30 cellular contexts compared by ENCODE assay signal in genomic region chr5:137155621-137156020, GRCh38.
A peak's percentile ranks its signal among the peaks of the same experiment; 100 is the strongest.
DNase-seq lines count a peak whose midpoint lies in the region; ATAC-seq and TF ChIP-seq lines count a peak whose summit lies in the region.
"Had no signal": no experiment of that assay in that cellular context is flagged by ENCODE, and none has a peak within 500 bp of the region (broad histone marks: within the 10 kb centered on the region; RNA-seq: fewer than 3 reads in every experiment).

No MANE protein-coding gene starts in this region.

- WGBS in endodermal cell (ENCODE audit: insufficient coverage in 1 of 2, insufficient read length in 1 of 2), 2 experiments, result 80 to 90% methylated on average over 3 to 4 of the region's 4 CpGs

- no peak for ATAC-seq in HG03571 (IDR thresholded peaks at IDR 0.05; ENCODE audit: unreplicated experiment)
- ATAC-seq in naive thymus-derived CD8-positive, alpha-beta T cell, result no peak
- ATAC-seq: left cardiac atrium; pancreas; stimulated activated memory B cell treated with anti-CD40 and anti-IgM and Interleukin-4, amounts not matched to agents 10 μg/mL and 1 μg/mL and 100 μg/mL, for 72 hours; T-cell had no signal

- no peaks in the 10 kb centered on the region for H3K36me3 ChIP-seq in endodermal cell (ENCODE audit: control insufficient read depth, insufficient read depth, low read length)
- H3K36me3 ChIP-seq: ascending aorta; BLaER1 treated with 17β-estradiol and CSF1 and Interleukin-3, amounts not matched to agents 10 nM and 100 nM; pancreas; thoracic aorta had no signal

- H3K27me3 Mint-ChIP-seq in endodermal cell (ENCODE audit: insufficient read depth), result no peaks in the 10 kb centered on the region
- peaks cover 0 to 10% (median 2%) of the 10 kb centered on the region in 5 donors for H3K27me3 Mint-ChIP-seq in naive thymus-derived CD8-positive, alpha-beta T cell
- H3K27me3 Mint-ChIP-seq: stimulated activated memory B cell treated with anti-CD40 and anti-IgM and Interleukin-4, amounts not matched to agents 10 μg/mL and 1 μg/mL and 100 μg/mL, for 72 hours had no signal

- H3K27ac ChIP-seq in endodermal cell (ENCODE audit: low read depth, low read length) (peak overlapping the region; percentile 35), temporal lobe (ENCODE audit: low read depth, low read length) (peak overlapping the region; percentile 2)
- H3K27ac ChIP-seq: 22Rv1; ascending aorta; BLaER1 treated with 17β-estradiol and CSF1 and Interleukin-3, amounts not matched to agents 10 nM and 100 nM; coronary artery; pancreas; skin epidermis; thoracic aorta had no signal

- no peak overlapping the region for H3K4me3 Mint-ChIP-seq in endodermal cell
- H3K4me3 Mint-ChIP-seq in naive thymus-derived CD8-positive, alpha-beta T cell, result no peak overlapping the region
- H3K4me3 Mint-ChIP-seq: IgD-negative memory B cell; immature natural killer cell; neural crest cell; stimulated activated memory B cell treated with anti-CD40 and anti-IgM and Interleukin-4, amounts not matched to agents 10 μg/mL and 1 μg/mL and 100 μg/mL, for 72 hours; T-cell had no signal

- POLR2A ChIA-PET in naive thymus-derived CD8-positive, alpha-beta T cell (lab: Charles Lee), result no interaction called here

- H3K27ac Mint-ChIP-seq in endodermal cell, result no peak overlapping the region
- no peak overlapping the region for H3K27ac Mint-ChIP-seq in naive thymus-derived CD8-positive, alpha-beta T cell
- H3K27ac Mint-ChIP-seq: IgD-negative memory B cell; immature natural killer cell; stimulated activated memory B cell treated with anti-CD40 and anti-IgM and Interleukin-4, amounts not matched to agents 10 μg/mL and 1 μg/mL and 100 μg/mL, for 72 hours; T-cell had no signal

- no peak overlapping the region for H3K4me3 ChIP-seq in endodermal cell (ENCODE audit: low read length)
- H3K4me3 ChIP-seq: ascending aorta; BLaER1 treated with 17β-estradiol and CSF1 and Interleukin-3, amounts not matched to agents 10 nM and 100 nM; coronary artery; pancreas; skin epidermis; thoracic aorta had no signal

- H3K9me3 ChIP-seq in endodermal cell (ENCODE audit: control insufficient read depth, low read length), result no peaks in the 10 kb centered on the region
- H3K9me3 ChIP-seq: ascending aorta; BLaER1 treated with 17β-estradiol and CSF1 and Interleukin-3, amounts not matched to agents 10 nM and 100 nM; pancreas; thoracic aorta had no signal

- DNase-seq in NCI-H1417 (lab: John Stamatoyannopoulos, UW) (peak; percentile 10 to 60 (median 27)), NCI-H1417 treated with DMSO at 0.1 percent for 48 hours (lab: John Stamatoyannopoulos, UW) (no peak), NCI-H2196 treated with DMSO at 0.1 percent for 48 hours (lab: John Stamatoyannopoulos, UW; ENCODE audit: unreplicated experiment) (peak; percentile 67), endodermal cell (no peak)
- no peak for DNase-seq in effector CD8-positive, alpha-beta T cell (lab: John Stamatoyannopoulos, UW)
- no peak for DNase-seq in naive thymus-derived CD8-positive, alpha-beta T cell
- DNase-seq: activated CD4-positive, alpha-beta T cell treated with anti-CD3 and anti-CD28 coated beads, Interleukin-2, amount 50 U/mL, for 1 hour; activated gamma-delta T cell treated with Interleukin-2 at 50 U/mL for 16 hours; activated T-cell treated with anti-CD3 and anti-CD28 coated beads, Interleukin-2, amount 50 U/mL, for 48 hours; effector memory CD4-positive, alpha-beta T cell; HCEC 1CT; immature natural killer cell; left cardiac atrium; mammary epithelial cell; NCI-H2171 treated with DMSO at 0.1 percent for 48 hours; NCI-H526 treated with DMSO at 0.1 percent for 48 hours; pancreas; SIG-M5; T-cell had no signal

- H3K27me3 ChIP-seq in endodermal cell (ENCODE audit: control insufficient read depth, insufficient read depth, low read length, poor library complexity, severe bottlenecking), result no peaks in the 10 kb centered on the region
- H3K27me3 ChIP-seq: ascending aorta; BLaER1 treated with 17β-estradiol and CSF1 and Interleukin-3, amounts not matched to agents 10 nM and 100 nM; pancreas had no signal

- TF ChIP-seq CTCF in endodermal cell (conservative IDR thresholded peaks at IDR 0.05), result no peak

- H3K36me3 Mint-ChIP-seq in endodermal cell (ENCODE audit: low read depth), result no peaks in the 10 kb centered on the region
- no peaks in the 10 kb centered on the region for H3K36me3 Mint-ChIP-seq in naive thymus-derived CD8-positive, alpha-beta T cell
- H3K36me3 Mint-ChIP-seq: IgD-negative memory B cell; immature natural killer cell; stimulated activated memory B cell treated with anti-CD40 and anti-IgM and Interleukin-4, amounts not matched to agents 10 μg/mL and 1 μg/mL and 100 μg/mL, for 72 hours; T-cell had no signal

- peaks cover 4% of the 10 kb centered on the region for H3K9me3 Mint-ChIP-seq in endodermal cell
- peaks cover 0 to 11% (median 5%) of the 10 kb centered on the region in 9 donors for H3K9me3 Mint-ChIP-seq in naive thymus-derived CD8-positive, alpha-beta T cell

- peaks cover 3% of the 10 kb centered on the region for H3K4me1 ChIP-seq in endodermal cell (ENCODE audit: control insufficient read depth, insufficient read depth, low read length)
- H3K4me1 ChIP-seq: ascending aorta; BLaER1 treated with 17β-estradiol and CSF1 and Interleukin-3, amounts not matched to agents 10 nM and 100 nM; pancreas had no signal

- peaks cover 9% of the 10 kb centered on the region for H3K4me1 Mint-ChIP-seq in endodermal cell
- H3K4me1 Mint-ChIP-seq in naive thymus-derived CD8-positive, alpha-beta T cell, result no peaks in the 10 kb centered on the region
- H3K4me1 Mint-ChIP-seq: immature natural killer cell; stimulated activated memory B cell treated with anti-CD40 and anti-IgM and Interleukin-4, amounts not matched to agents 10 μg/mL and 1 μg/mL and 100 μg/mL, for 72 hours; T-cell had no signal

- H3K9ac ChIP-seq in endodermal cell (ENCODE audit: extremely low read depth, low read length, poor library complexity, severe bottlenecking), result no peak overlapping the region
- H3K9ac ChIP-seq: BLaER1 treated with 17β-estradiol and CSF1 and Interleukin-3, amounts not matched to agents 10 nM and 100 nM had no signal

Comparison
In these comparisons a context has a peak if more than half of its experiments do, and no peak if none do; other contexts are left out.
1. DNase-seq: peak in NCI-H1417 (3 of 3) and NCI-H2196 treated with DMSO at 0.1 percent for 48 hours (single experiment); none in NCI-H1417 treated with DMSO at 0.1 percent for 48 hours (single experiment), endodermal cell (single experiment), effector CD8-positive, alpha-beta T cell (single experiment) and naive thymus-derived CD8-positive, alpha-beta T cell (0 of 10).